Comparison of ENCODE assay signal across 7 cellular contexts in the genomic region with DNA sequence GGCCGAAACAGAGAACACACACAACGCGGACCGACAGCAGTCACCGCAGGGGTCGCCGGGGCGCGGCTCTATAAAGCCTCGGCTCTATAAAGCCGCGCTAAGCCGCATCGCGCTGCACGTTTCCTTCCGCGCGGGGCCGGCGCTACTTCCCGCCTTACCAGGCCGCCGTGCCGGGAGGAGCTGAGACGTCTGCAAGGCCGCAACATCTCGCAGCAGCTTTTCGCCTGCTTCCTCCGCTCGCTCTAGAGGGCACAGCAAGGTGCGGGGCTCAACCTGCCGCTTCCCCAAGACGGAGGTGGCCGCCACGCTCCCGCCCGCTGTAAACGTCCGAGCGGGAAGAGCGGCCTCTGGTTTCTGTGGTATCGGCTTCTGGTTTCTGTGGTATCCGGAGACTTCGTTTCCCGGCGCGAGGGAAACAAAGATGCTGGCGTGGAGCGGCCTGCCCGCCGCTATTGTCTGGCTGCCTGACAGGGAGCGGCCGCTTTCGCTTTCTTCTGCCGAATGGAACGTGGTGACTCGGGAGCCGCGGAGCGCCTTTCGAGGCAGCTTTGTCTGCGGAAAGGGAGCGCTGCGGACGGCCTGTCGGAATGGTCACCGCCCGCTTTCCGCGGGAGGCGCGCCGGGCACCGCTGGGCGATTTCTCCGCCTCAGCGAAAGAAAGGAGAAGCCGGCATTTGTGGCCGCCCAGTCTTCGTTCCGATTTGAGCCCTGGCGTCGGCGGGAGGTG.
DNase-seq lines count a peak whose midpoint lies in the region; TF ChIP-seq lines count a peak whose summit lies in the region.

No MANE protein-coding gene starts in this region.

- H3K27ac ChIP-seq in HEK293 (ENCODE audit: extremely low read depth, low read depth, low read length): peak overlapping the region; percentile 68
- peak overlapping the region; percentile 92 for H3K27ac ChIP-seq in VCaP
- peak overlapping the region; percentile 92 to 99 for H3K27ac ChIP-seq in breast epithelium
- H3K27ac ChIP-seq in iPS-20b (ENCODE audit: low read length): no peak overlapping the region
- peak overlapping the region; percentile 94 for H3K27ac ChIP-seq in skeletal muscle tissue (ENCODE audit: low read depth, low read length)

- CTCF ChIA-PET in HEK293 (lab: Yijun Ruan, JAX): interaction anchor here (0.7 kb wide), 1 partner anchor 13 kb away, joined by 3 read pairs; no protein-coding TSS in a partner anchor

- intact Hi-C loops in breast epithelium (cut with DNase I; ENCODE audit: low total_unique reads): no loop called here

- H3K27me3 ChIP-seq in breast epithelium: no peaks in the 10 kb centered on the region
- peaks cover 73% of the 10 kb centered on the region for H3K27me3 ChIP-seq in iPS-20b (ENCODE audit: insufficient read depth, low read length)
- peaks cover 0 to 4% (median 0%) of the 10 kb centered on the region in 3 donors for H3K27me3 ChIP-seq in skeletal muscle tissue (ENCODE audit: control insufficient read depth in 3 of 3, insufficient read depth in 3 of 3, low read length in 3 of 3)

- peak; percentile 81 for TF ChIP-seq POLR2A in breast epithelium (IDR thresholded peaks at IDR 0.05)

- H3K36me3 ChIP-seq in HEK293 (ENCODE audit: control insufficient read depth in 2 of 2, insufficient read depth in 1 of 2, low read length in 2 of 2) (no peaks in the 10 kb centered on the region), breast epithelium (no peaks in the 10 kb centered on the region), iPS-20b (ENCODE audit: insufficient read depth, low read depth, low read length) (no peaks in the 10 kb centered on the region), skeletal muscle tissue (ENCODE audit: control insufficient read depth in 3 of 3, insufficient read depth in 3 of 3, low read length in 3 of 3) (no peaks in the 10 kb centered on the region)

- no peaks in the 10 kb centered on the region for H3K9me3 ChIP-seq in HEK293 (ENCODE audit: control insufficient read depth, insufficient read depth, low read depth, low read length)
- H3K9me3 ChIP-seq in breast epithelium: no peaks in the 10 kb centered on the region
- H3K9me3 ChIP-seq in iPS-20b (ENCODE audit: insufficient read depth, low read depth, low read length): no peaks in the 10 kb centered on the region
- no peaks in the 10 kb centered on the region for H3K9me3 ChIP-seq in skeletal muscle tissue (ENCODE audit: control insufficient read depth in 3 of 3, low read length in 3 of 3)

- peak overlapping the region; percentile 93 for H3K4me3 ChIP-seq in GM12875 (ENCODE audit: low read depth, low read length)
- H3K4me3 ChIP-seq in HEK293 (ENCODE audit: low read depth, low read length): peak overlapping the region; percentile 50
- peak overlapping the region; percentile 56 to 91 (median 81) for H3K4me3 ChIP-seq in breast epithelium
- H3K4me3 ChIP-seq in iPS-20b (ENCODE audit: low read length): peak overlapping the region; percentile 72
- peak overlapping the region; percentile 88 to 92 (median 90) for H3K4me3 ChIP-seq in skeletal muscle tissue (ENCODE audit: low read length in 3 of 3)

- TF ChIP-seq CTCF in GM12875 (IDR thresholded peaks at IDR 0.05; ENCODE audit: borderline replicate concordance, insufficient read depth, low read depth, low read length): 0 out of 2 replicates have a peak, but pooled peaks have one; percentile 22
- TF ChIP-seq CTCF in HEK293 (tag by site-specific recombination; IDR thresholded peaks at IDR 0.05): no peak
- no peak for TF ChIP-seq CTCF in VCaP (conservative IDR thresholded peaks at IDR 0.05)
- peak in 1 of 3 donors; percentile 15 for TF ChIP-seq CTCF in breast epithelium (IDR thresholded peaks at IDR 0.05)

- DNase-seq in MV-4-11 (lab: John Stamatoyannopoulos, UW) (peak; percentile 68), breast epithelium (ENCODE audit: low spot score in 2 of 2) (peak; percentile 83 to 87)

- H3K4me1 ChIP-seq in HEK293 (ENCODE audit: control insufficient read depth, insufficient read depth, low read length) (peaks cover 19% of the 10 kb centered on the region), breast epithelium (peaks cover 0 to 4% of the 10 kb centered on the region in 2 donors), iPS-20b (ENCODE audit: insufficient read depth, low read length) (peaks cover 2% of the 10 kb centered on the region; the same call in 1 of the 2 replicates), skeletal muscle tissue (ENCODE audit: control insufficient read depth in 3 of 3, insufficient read depth in 3 of 3, low read length in 3 of 3) (peaks cover 9 to 19% (median 16%) of the 10 kb centered on the region in 3 donors)

- POLR2A ChIA-PET in HEK293 (lab: Yijun Ruan, JAX): interaction anchor here (0.6 to 1.0 kb wide), 2 partner anchors 67 to 1004 kb away, joined by 3 to 4 read pairs; no protein-coding TSS in a partner anchor

- H3K9ac ChIP-seq in iPS-20b (ENCODE audit: low read depth, low read length): peak overlapping the region; percentile 76; the same call in 1 of the 2 replicates
- peak overlapping the region; percentile 93 to 98 (median 95) for H3K9ac ChIP-seq in skeletal muscle tissue (ENCODE audit: low read depth in 1 of 3, low read length in 3 of 3)

TF ChIP-seq in HEK293, 187 proteins besides CTCF, POLR2A, EP300 and RAD21:
- TF ChIP-seq, protein P1, sequence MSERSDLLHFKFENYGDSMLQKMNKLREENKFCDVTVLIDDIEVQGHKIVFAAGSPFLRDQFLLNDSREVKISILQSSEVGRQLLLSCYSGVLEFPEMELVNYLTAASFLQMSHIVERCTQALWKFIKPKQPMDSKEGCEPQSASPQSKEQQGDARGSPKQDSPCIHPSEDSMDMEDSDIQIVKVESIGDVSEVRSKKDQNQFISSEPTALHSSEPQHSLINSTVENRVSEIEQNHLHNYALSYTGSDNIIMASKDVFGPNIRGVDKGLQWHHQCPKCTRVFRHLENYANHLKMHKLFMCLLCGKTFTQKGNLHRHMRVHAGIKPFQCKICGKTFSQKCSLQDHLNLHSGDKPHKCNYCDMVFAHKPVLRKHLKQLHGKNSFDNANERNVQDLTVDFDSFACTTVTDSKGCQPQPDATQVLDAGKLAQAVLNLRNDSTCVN (tag by site-specific recombination; optimal IDR thresholded peaks at IDR 0.05): peak; percentile 60
- TF ChIP-seq ZNF558 (tag by site-specific recombination; IDR thresholded peaks at IDR 0.05): no peak
- peak; percentile 60 for TF ChIP-seq PBX3 (CRISPR knock-in tag; IDR thresholded peaks at IDR 0.05)
- TF ChIP-seq ZNF501 (tag by site-specific recombination; IDR thresholded peaks at IDR 0.05): peak; percentile 49; the same call in 1 of the 2 replicates
- 0 out of 2 replicates have a peak, but pooled peaks have one; percentile 33 for TF ChIP-seq ZNF24 (tag by site-specific recombination; IDR thresholded peaks at IDR 0.05)
- TF ChIP-seq PRDM1 (tag by site-specific recombination; IDR thresholded peaks at IDR 0.05): peak; percentile 64; the same call in 1 of the 2 replicates
- TF ChIP-seq TCF7L2 (IDR thresholded peaks at IDR 0.05; ENCODE audit: borderline replicate concordance, low read depth, low read length): peak; percentile 92
- no peak for TF ChIP-seq ZNF174 (tag by site-specific recombination; IDR thresholded peaks at IDR 0.05)
- TF ChIP-seq ZNF394 (tag by site-specific recombination; IDR thresholded peaks at IDR 0.05; ENCODE audit: borderline replicate concordance): peak; percentile 47; the same call in 1 of the 2 replicates
- peak; percentile 76 for TF ChIP-seq ZNF202 (tag by site-specific recombination; IDR thresholded peaks at IDR 0.05; ENCODE audit: borderline replicate concordance)
- TF ChIP-seq ZBTB48 (tag by site-specific recombination; IDR thresholded peaks at IDR 0.05): no peak
- TF ChIP-seq, protein P2, sequence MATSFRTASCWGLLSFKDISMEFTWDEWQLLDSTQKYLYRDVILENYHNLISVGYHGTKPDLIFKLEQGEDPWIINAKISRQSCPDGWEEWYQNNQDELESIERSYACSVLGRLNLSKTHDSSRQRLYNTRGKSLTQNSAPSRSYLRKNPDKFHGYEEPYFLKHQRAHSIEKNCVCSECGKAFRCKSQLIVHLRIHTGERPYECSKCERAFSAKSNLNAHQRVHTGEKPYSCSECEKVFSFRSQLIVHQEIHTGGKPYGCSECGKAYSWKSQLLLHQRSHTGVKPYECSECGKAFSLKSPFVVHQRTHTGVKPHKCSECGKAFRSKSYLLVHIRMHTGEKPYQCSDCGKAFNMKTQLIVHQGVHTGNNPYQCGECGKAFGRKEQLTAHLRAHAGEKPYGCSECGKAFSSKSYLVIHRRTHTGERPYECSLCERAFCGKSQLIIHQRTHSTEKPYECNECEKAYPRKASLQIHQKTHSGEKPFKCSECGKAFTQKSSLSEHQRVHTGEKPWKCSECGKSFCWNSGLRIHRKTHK (tag by site-specific recombination; IDR thresholded peaks at IDR 0.05): no peak
- 0 out of 2 replicates have a peak, but pooled peaks have one; percentile 57 for TF ChIP-seq ZXDB (tag by site-specific recombination; IDR thresholded peaks at IDR 0.05)
- TF ChIP-seq ZNF664 (tag by site-specific recombination; IDR thresholded peaks at IDR 0.05): no peak
- TF ChIP-seq ZBTB8A (tag by site-specific recombination; IDR thresholded peaks at IDR 0.05): peak; percentile 84
- peak; percentile 85 for TF ChIP-seq HOXD13 (CRISPR knock-in tag; IDR thresholded peaks at IDR 0.05; ENCODE audit: borderline replicate concordance)
